Comparison of ENCODE assay signal across 8 cellular contexts in the genomic region with DNA sequence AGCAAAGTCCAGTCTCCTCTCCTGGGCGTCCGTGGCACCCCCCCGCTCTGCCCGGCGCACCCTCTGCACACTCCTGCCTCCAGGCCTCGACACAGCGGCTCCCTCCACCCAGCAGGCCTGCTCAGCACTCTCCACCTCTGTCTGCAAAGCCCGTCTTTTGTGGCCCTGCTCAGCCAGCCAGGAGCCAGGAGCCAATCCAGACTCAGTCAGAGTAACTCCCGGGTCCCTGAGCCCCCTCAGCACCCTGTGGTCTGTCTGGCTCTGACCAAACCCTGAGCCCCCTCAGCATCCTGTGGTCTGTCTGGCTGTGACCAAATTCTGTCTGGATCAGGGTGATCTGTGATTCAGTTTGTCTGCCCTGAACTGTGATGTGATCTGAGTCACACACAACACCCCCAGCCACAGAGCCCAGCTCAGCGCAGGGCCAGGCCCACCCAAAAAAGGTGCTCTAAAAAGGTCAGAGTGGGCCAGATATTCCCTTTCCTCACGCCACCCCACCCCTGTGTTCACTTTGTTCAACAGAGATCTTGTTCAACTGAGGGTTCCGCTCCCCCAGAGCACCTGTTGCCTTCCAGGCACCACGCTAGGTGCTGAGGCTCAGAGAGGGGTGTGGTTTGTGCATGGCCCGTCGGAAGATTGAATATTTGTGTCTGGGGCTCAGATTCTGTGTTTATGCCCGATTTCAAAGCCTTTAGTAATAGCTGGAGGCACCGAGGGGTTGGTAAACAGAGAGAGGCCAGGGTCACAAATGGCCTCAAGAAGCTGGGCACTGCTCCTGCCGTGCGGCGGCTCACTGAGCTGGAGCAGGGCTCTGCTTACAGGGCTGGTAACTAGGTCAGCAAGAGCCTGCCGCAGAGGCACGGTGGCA. TPM values are rescaled to one million over a fixed set of nuclear protein-coding genes. Genes with fewer than 3 reads are reported as not detected.
DNase-seq lines count a peak whose midpoint lies in the region; ATAC-seq and TF ChIP-seq lines count a peak whose summit lies in the region.
"Had no signal": no experiment of that assay in that cellular context is flagged by ENCODE, and none has a peak within 500 bp of the region (broad histone marks: within the 10 kb centered on the region; RNA-seq: fewer than 3 reads in every experiment).

No MANE protein-coding gene starts in this region.

- no peak overlapping the region for H2BK5ac ChIP-seq in IMR-90 (ENCODE audit: low read depth, low read length, poor library complexity, severe bottlenecking)

- dilution Hi-C loops in IMR-90 (cut with HindIII; ENCODE audit: low sequenced_read_pairs, unreplicated experiment) = no loop called here

- in situ Hi-C loops in IMR-90 (cut with MboI; ENCODE audit: low sequenced_read_pairs) = no loop called here

- ATAC-seq in IMR-90 (ENCODE audit: low read depth) (peak; percentile 57), foreskin keratinocyte (peak; percentile 66), HG03378 (IDR thresholded peaks at IDR 0.05; ENCODE audit: unreplicated experiment) (no peak)
- ATAC-seq: sciatic nerve had no signal

- H2AFZ ChIP-seq in IMR-90 (replicated peaks; ENCODE audit: low read length, poor library complexity) = peak overlapping the region; percentile 77

- H3K4me1 ChIP-seq in IMR-90 (ENCODE audit: control insufficient read depth, insufficient read depth, low read length) (peaks cover 11% of the 10 kb centered on the region), foreskin keratinocyte (peaks cover 7% of the 10 kb centered on the region)

- H3K18ac ChIP-seq in IMR-90 (ENCODE audit: low read depth, low read length) = no peak overlapping the region

- intact Hi-C loops in IMR-90 (cut with micrococcal nuclease) = no loop called here

- H3K36me3 ChIP-seq in IMR-90 (ENCODE audit: control insufficient read depth, insufficient read depth, low read length) = no peaks in the 10 kb centered on the region

- H3K27me3 ChIP-seq in IMR-90 (ENCODE audit: control insufficient read depth, insufficient read depth, low read length) (no peaks in the 10 kb centered on the region), foreskin keratinocyte (no peaks in the 10 kb centered on the region)

- H4K91ac ChIP-seq in IMR-90 (ENCODE audit: insufficient read depth, low read depth, low read length) = no peak overlapping the region

- H4K20me1 ChIP-seq in IMR-90 (ENCODE audit: insufficient read depth, low read length) = no peaks in the 10 kb centered on the region

- POLR2A ChIA-PET in IMR-90 (lab: Charles Lee; ENCODE audit: unreplicated experiment) = no interaction called here

- peaks cover 10% of the 10 kb centered on the region for H3K9me1 ChIP-seq in IMR-90 (ENCODE audit: insufficient read depth, low read length)

- no peak overlapping the region for H2BK15ac ChIP-seq in IMR-90 (ENCODE audit: low read depth, low read length)

- 27% methylated on average over 10 of the region's 22 CpGs; no CpG with 5 or more reads in 1 of the 2 experiments for WGBS in IMR-90 (ENCODE audit: extremely low coverage in 2 of 2, insufficient read length in 1 of 2), 2 experiments

- no peak overlapping the region for H3K4me3 ChIP-seq in IMR-90 (ENCODE audit: insufficient read depth, low read depth, low read length)

- H4K8ac ChIP-seq in IMR-90 (ENCODE audit: low read depth in 2 of 2, low read length in 2 of 2) = no peak overlapping the region; a peak in 1 of 4 replicates

- H3K14ac ChIP-seq in IMR-90 (replicated peaks; ENCODE audit: low read depth, low read length) = peak overlapping the region; percentile 75

- H3K9ac ChIP-seq in IMR-90 (ENCODE audit: low read depth, low read length) = no peak overlapping the region

- H4K5ac ChIP-seq in IMR-90 (ENCODE audit: low read depth, low read length) = no peak overlapping the region

- H3K4ac ChIP-seq in IMR-90 (ENCODE audit: low read depth, low read length) = no peak overlapping the region; the same call in 1 of the 2 replicates

- no peak overlapping the region for H3K56ac ChIP-seq in IMR-90 (ENCODE audit: extremely low read depth, insufficient read depth, low read length)

- peak overlapping the region; percentile 78 for H2AK9ac ChIP-seq in IMR-90 (replicated peaks; ENCODE audit: low read depth, low read length, poor library complexity)

- H3K9me3 ChIP-seq in IMR-90 (ENCODE audit: control insufficient read depth, insufficient read depth, low read length) = no peaks in the 10 kb centered on the region

- H2BK20ac ChIP-seq in IMR-90 (ENCODE audit: low read depth, low read length) = no peak overlapping the region

- H2AK5ac ChIP-seq in IMR-90 (ENCODE audit: low read depth, low read length) = no peak overlapping the region

- H3K27ac ChIP-seq in IMR-90 (ENCODE audit: insufficient read depth, low read length) (no peak overlapping the region), foreskin keratinocyte (no peak overlapping the region)

- BruUV-seq in IMR-90 (replicated peaks; lab: Mats Ljungman, UMichigan) = no TSS peak

- CTCF ChIA-PET in IMR-90 (lab: Yijun Ruan, JAX) = interaction anchor here (0.6 to 2.3 kb wide), 2 partner anchors 57 to 1343 kb away, joined by 3 to 5 read pairs; no protein-coding TSS in a partner anchor

- DNase-seq in IMR-90 (peak; percentile 67), foreskin keratinocyte (no peak), ureter (ENCODE audit: low spot score) (no peak), NAMALWA (ENCODE audit: low spot score) (no peak)
- peak; percentile 87 for DNase-seq in activated CD8-positive, alpha-beta memory T cell treated with anti-CD3 and anti-CD28 coated beads for 24 hours
- DNase-seq in stimulated activated CD8-positive, alpha-beta memory T cell treated with anti-CD3 and anti-CD28 coated beads, Interleukin-4, amount 100 ng/mL, for 24 hours (ENCODE audit: low read depth) = peak; percentile 66

- no peak for TF ChIP-seq CTCF in IMR-90 (conservative IDR thresholded peaks at IDR 0.05; ENCODE audit: low read depth, low read length)
- no peak for TF ChIP-seq CTCF in foreskin keratinocyte (conservative IDR thresholded peaks at IDR 0.05)

- no peak for TF ChIP-seq RAD21 in IMR-90 (IDR thresholded peaks at IDR 0.05; ENCODE audit: low read length)

- no peak overlapping the region for H3K23ac ChIP-seq in IMR-90 (ENCODE audit: low read depth, low read length)

- H3K4me2 ChIP-seq in IMR-90 (ENCODE audit: low read depth, low read length) = no peak overlapping the region

- no peak for TF ChIP-seq POLR2A in IMR-90 (IDR thresholded peaks at IDR 0.05; ENCODE audit: low read depth, low read length)

- H2BK120ac ChIP-seq in IMR-90 (ENCODE audit: low read depth, low read length) = no peak overlapping the region

- no peaks in the 10 kb centered on the region for H3K79me1 ChIP-seq in IMR-90 (ENCODE audit: low read depth in 1 of 2, low read length in 2 of 2)

TF ChIP-seq in IMR-90, 13 proteins besides CTCF, POLR2A, EP300 and RAD21:
- no peak for TF ChIP-seq CHD1 (IDR thresholded peaks at IDR 0.05; ENCODE audit: low read depth, low read length)
- no peak for TF ChIP-seq NFE2L2 (IDR thresholded peaks at IDR 0.05; ENCODE audit: low read depth, low read length)
- TF ChIP-seq RFX5 (IDR thresholded peaks at IDR 0.05; ENCODE audit: low read depth, low read length) = no peak
- no peak for TF ChIP-seq MAFK (IDR thresholded peaks at IDR 0.05; ENCODE audit: low read depth, low read length)
- TF ChIP-seq BHLHE40 (IDR thresholded peaks at IDR 0.05; ENCODE audit: low read depth, low read length) = no peak
- 0 out of 2 replicates have a peak, but pooled peaks have one; percentile 35 for TF ChIP-seq MAZ (IDR thresholded peaks at IDR 0.05; ENCODE audit: borderline replicate concordance, low read depth, low read length)
- no peak for TF ChIP-seq MXI1 (IDR thresholded peaks at IDR 0.05; ENCODE audit: borderline replicate concordance, low read depth, low read length)
- TF ChIP-seq ELK1 (IDR thresholded peaks at IDR 0.05; ENCODE audit: borderline replicate concordance, low read depth, low read length) = no peak
- peak; percentile 88 for TF ChIP-seq FOS (IDR thresholded peaks at IDR 0.05; ENCODE audit: low read depth, low read length)
- TF ChIP-seq SMC3 (IDR thresholded peaks at IDR 0.05; ENCODE audit: low read depth, low read length) = no peak
- no peak for TF ChIP-seq RCOR1 (IDR thresholded peaks at IDR 0.05; ENCODE audit: insufficient replicate concordance, low read length)
- no peak for TF ChIP-seq USF2 (IDR thresholded peaks at IDR 0.05; ENCODE audit: low read depth, low read length)
- no peak for TF ChIP-seq CEBPB (IDR thresholded peaks at IDR 0.05; ENCODE audit: low read depth, low read length)

RNA-seq across cellular contexts. Expression of gene ITGAE, which starts 5.9 kb away (rescaled TPM):
- total RNA-seq in IMR-90 (2012; rRNA removed) = 47.8 and 54.1 TPM in 2 replicates
- 57.8 and 60.8 TPM in 2 replicates for polyA plus RNA-seq in IMR-90 (2012; rRNA removed)
- 57.4 and 63.7 TPM in 2 replicates for polyA plus RNA-seq in IMR-90 (2012; cell fraction: cytosol; rRNA removed)
- polyA plus RNA-seq in IMR-90 (2012; cell fraction: nucleus; rRNA removed; ENCODE audit: low replicate concordance) = 15.2 and 56.8 TPM in 2 replicates
- 30.9 and 38.5 TPM in 2 replicates for total RNA-seq in foreskin keratinocyte
- 52.8 and 66.2 TPM in 2 replicates for polyA plus RNA-seq in foreskin keratinocyte
- 28.5 TPM for total RNA-seq in ureter

RNA-seq across cellular contexts. Expression of gene NCBP3, which starts 50.9 kb away (rescaled TPM):
- total RNA-seq in IMR-90 (2012; rRNA removed) = 10.8 and 15.6 TPM in 2 replicates
- polyA plus RNA-seq in IMR-90 (2012; rRNA removed) = 13.5 and 21.0 TPM in 2 replicates
- polyA plus RNA-seq in IMR-90 (2012; cell fraction: cytosol; rRNA removed) = 2.5 and 4.0 TPM in 2 replicates
- 10.1 and 46.4 TPM in 2 replicates for polyA plus RNA-seq in IMR-90 (2012; cell fraction: nucleus; rRNA removed; ENCODE audit: low replicate concordance)
- total RNA-seq in foreskin keratinocyte = 23.6 and 25.3 TPM in 2 replicates
- 11.2 and 12.8 TPM in 2 replicates for polyA plus RNA-seq in foreskin keratinocyte
- 46.1 TPM for total RNA-seq in ureter

Comparison
In these comparisons a context has a peak if more than half of its experiments do, and no peak if none do; other contexts are left out.
1. DNase-seq: peak in IMR-90 (single experiment), activated CD8-positive, alpha-beta memory T cell treated with anti-CD3 and anti-CD28 coated beads for 24 hours (single experiment) and stimulated activated CD8-positive, alpha-beta memory T cell treated with anti-CD3 and anti-CD28 coated beads, Interleukin-4, amount 100 ng/mL, for 24 hours (single experiment); none in foreskin keratinocyte (0 of 2), ureter (single experiment) and NAMALWA (single experiment).